11 cellular contexts compared by ENCODE assay signal in the genomic region with DNA sequence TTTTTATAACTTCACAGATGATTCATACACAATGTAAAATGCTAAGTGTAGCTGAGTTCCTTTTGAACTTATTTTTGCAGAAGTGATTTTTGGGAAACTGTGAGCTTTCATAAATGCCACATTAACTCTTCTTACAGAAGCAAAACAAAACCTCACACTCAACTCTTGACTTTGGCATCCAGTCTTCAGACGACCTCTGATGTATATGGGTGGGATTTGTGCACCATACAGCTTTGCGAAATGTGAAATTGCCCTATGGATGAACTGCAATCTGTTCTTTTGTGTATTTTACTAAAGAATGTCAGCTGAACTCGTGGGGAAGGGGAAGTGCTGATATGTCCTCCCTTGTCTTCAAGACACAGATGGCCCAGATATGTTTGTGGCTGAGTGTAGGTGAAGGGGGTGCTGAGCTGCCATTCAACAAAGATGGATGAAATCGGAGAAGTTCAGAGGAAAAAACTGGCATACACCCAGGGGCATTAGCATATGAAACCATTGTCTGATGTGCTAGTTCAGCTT.
DNase-seq lines count a peak whose midpoint lies in the region; ATAC-seq and TF ChIP-seq lines count a peak whose summit lies in the region.
"Had no signal": no experiment of that assay in that cellular context is flagged by ENCODE, and none has a peak within 500 bp of the region (broad histone marks: within the 10 kb centered on the region; RNA-seq: fewer than 3 reads in every experiment).

No MANE protein-coding gene starts in this region.

- WGBS in thymus, result 23% methylated on average over 4 of the region's 4 CpGs

- intact Hi-C loops in dorsolateral prefrontal cortex (cut with DNase I), result loop anchor here in 1 of 2 donors (10.0 kb wide), 1 partner anchor 706 kb away; no protein-coding TSS in a partner anchor

- no peak for ATAC-seq in activated naive CD8-positive, alpha-beta T cell treated with anti-CD3 and anti-CD28 coated beads, Interleukin-2, amount 10 ng/mL, durations not matched to agents 7 days and 5 days (ENCODE audit: low read depth)

- POLR2A ChIA-PET in activated naive CD8-positive, alpha-beta T cell treated with anti-CD3 and anti-CD28 coated beads, Interleukin-2, amount 10 ng/mL, durations not matched to agents 7 days and 5 days (lab: Charles Lee), result interaction anchor here (0.5 kb wide), 1 partner anchor 234 kb away, joined by 5 read pairs; no protein-coding TSS in a partner anchor

- peaks cover 30% of the 10 kb centered on the region for H3K4me1 Mint-ChIP-seq in activated naive CD8-positive, alpha-beta T cell treated with anti-CD3 and anti-CD28 coated beads, Interleukin-2, amount 10 ng/mL, durations not matched to agents 7 days and 5 days
- H3K4me1 Mint-ChIP-seq in activated naive CD8-positive, alpha-beta T cell treated with anti-CD3 and anti-CD28 coated beads for 36 hours, result peaks cover 33% of the 10 kb centered on the region

- H3K27me3 ChIP-seq in thymus (ENCODE audit: control insufficient read depth, insufficient read depth) (no peaks in the 10 kb centered on the region), dorsolateral prefrontal cortex (no peaks in the 10 kb centered on the region)
- H3K27me3 ChIP-seq: BLaER1 had no signal

- no peaks in the 10 kb centered on the region for H3K9me3 ChIP-seq in thymus (ENCODE audit: control insufficient read depth)
- H3K9me3 ChIP-seq: BLaER1 had no signal

- DNase-seq in activated naive CD8-positive, alpha-beta T cell treated with anti-CD3 and anti-CD28 coated beads, Interleukin-2, amount 10 ng/mL, durations not matched to agents 7 days and 5 days, result no peak
- no peak for DNase-seq in activated naive CD8-positive, alpha-beta T cell treated with anti-CD3 and anti-CD28 coated beads for 36 hours
- DNase-seq in NCI-H69 (lab: John Stamatoyannopoulos, UW) (peak; percentile 93), astrocyte of the spinal cord (ENCODE audit: low read depth, low spot score) (peak; percentile 29), SHP77 treated with DMSO at 0.1 percent for 48 hours (lab: John Stamatoyannopoulos, UW) (no peak), dorsolateral prefrontal cortex (no peak)
- DNase-seq in activated CD8-positive, alpha-beta memory T cell treated with anti-CD3 and anti-CD28 coated beads, Interleukin-2, amount 50 U/mL, for 4 hours, result no peak
- DNase-seq: activated gamma-delta T cell had no signal

- H3K4me3 Mint-ChIP-seq in activated naive CD8-positive, alpha-beta T cell treated with anti-CD3 and anti-CD28 coated beads, Interleukin-2, amount 10 ng/mL, durations not matched to agents 7 days and 5 days, result peak overlapping the region; percentile 46
- no peak overlapping the region for H3K4me3 Mint-ChIP-seq in activated naive CD8-positive, alpha-beta T cell treated with anti-CD3 and anti-CD28 coated beads for 36 hours

- peak overlapping the region; percentile 82 for H3K27ac ChIP-seq in thymus (ENCODE audit: low read depth)
- H3K27ac ChIP-seq in dorsolateral prefrontal cortex, result peak overlapping the region in 1 of 59 donors; percentile 19
- H3K27ac ChIP-seq: BLaER1, SK-N-MC had no signal

- no peak overlapping the region for H3K4me3 ChIP-seq in astrocyte of the spinal cord (ENCODE audit: low read depth, low read length)
- no peak overlapping the region for H3K4me3 ChIP-seq in thymus (ENCODE audit: low read length)
- H3K4me3 ChIP-seq in dorsolateral prefrontal cortex, result no peak overlapping the region
- H3K4me3 ChIP-seq: BLaER1, SK-N-MC had no signal

- no peaks in the 10 kb centered on the region for H3K9me3 Mint-ChIP-seq in activated naive CD8-positive, alpha-beta T cell treated with anti-CD3 and anti-CD28 coated beads, Interleukin-2, amount 10 ng/mL, durations not matched to agents 7 days and 5 days
- no peaks in the 10 kb centered on the region for H3K9me3 Mint-ChIP-seq in activated naive CD8-positive, alpha-beta T cell treated with anti-CD3 and anti-CD28 coated beads for 36 hours

- H3K27ac Mint-ChIP-seq in activated naive CD8-positive, alpha-beta T cell treated with anti-CD3 and anti-CD28 coated beads, Interleukin-2, amount 10 ng/mL, durations not matched to agents 7 days and 5 days, result no peak overlapping the region
- no peak overlapping the region for H3K27ac Mint-ChIP-seq in activated naive CD8-positive, alpha-beta T cell treated with anti-CD3 and anti-CD28 coated beads for 36 hours

- TF ChIP-seq CTCF in astrocyte of the spinal cord (IDR thresholded peaks at IDR 0.05; ENCODE audit: low read depth, low read length) (no peak), dorsolateral prefrontal cortex (IDR thresholded peaks at IDR 0.05 in 54 of 56, conservative IDR thresholded peaks at IDR 0.05 in 2 of 56; ENCODE audit: low read depth in 1 of 56, partially characterized antibody in 56 of 56) (no peak)

- no peaks in the 10 kb centered on the region for H3K36me3 ChIP-seq in thymus (ENCODE audit: control insufficient read depth, insufficient read depth)
- H3K36me3 ChIP-seq: BLaER1 had no signal

- H3K4me1 ChIP-seq in thymus (ENCODE audit: control insufficient read depth, insufficient read depth, low read length), result peaks cover 15% of the 10 kb centered on the region

- peaks cover 7% of the 10 kb centered on the region for H3K36me3 Mint-ChIP-seq in activated naive CD8-positive, alpha-beta T cell treated with anti-CD3 and anti-CD28 coated beads, Interleukin-2, amount 10 ng/mL, durations not matched to agents 7 days and 5 days
- H3K36me3 Mint-ChIP-seq in activated naive CD8-positive, alpha-beta T cell treated with anti-CD3 and anti-CD28 coated beads for 36 hours, result peaks cover 6% of the 10 kb centered on the region

- in situ Hi-C loops in astrocyte of the spinal cord (cut with HindIII; ENCODE audit: low sequenced_read_pairs), result no loop called here

- no peaks in the 10 kb centered on the region for H3K27me3 Mint-ChIP-seq in activated naive CD8-positive, alpha-beta T cell treated with anti-CD3 and anti-CD28 coated beads, Interleukin-2, amount 10 ng/mL, durations not matched to agents 7 days and 5 days
- no peaks in the 10 kb centered on the region for H3K27me3 Mint-ChIP-seq in activated naive CD8-positive, alpha-beta T cell treated with anti-CD3 and anti-CD28 coated beads for 36 hours

Comparison
In these comparisons a context has a peak if more than half of its experiments do, and no peak if none do; other contexts are left out.
1. DNase-seq: peak in NCI-H69 (single experiment) and astrocyte of the spinal cord (single experiment); none in activated naive CD8-positive, alpha-beta T cell treated with anti-CD3 and anti-CD28 coated beads, Interleukin-2, amount 10 ng/mL, durations not matched to agents 7 days and 5 days (single experiment), activated naive CD8-positive, alpha-beta T cell treated with anti-CD3 and anti-CD28 coated beads for 36 hours (single experiment), SHP77 treated with DMSO at 0.1 percent for 48 hours (single experiment), dorsolateral prefrontal cortex (0 of 10) and activated CD8-positive, alpha-beta memory T cell treated with anti-CD3 and anti-CD28 coated beads, Interleukin-2, amount 50 U/mL, for 4 hours (single experiment).